8 cellular contexts compared by ENCODE assay signal in the genomic region with DNA sequence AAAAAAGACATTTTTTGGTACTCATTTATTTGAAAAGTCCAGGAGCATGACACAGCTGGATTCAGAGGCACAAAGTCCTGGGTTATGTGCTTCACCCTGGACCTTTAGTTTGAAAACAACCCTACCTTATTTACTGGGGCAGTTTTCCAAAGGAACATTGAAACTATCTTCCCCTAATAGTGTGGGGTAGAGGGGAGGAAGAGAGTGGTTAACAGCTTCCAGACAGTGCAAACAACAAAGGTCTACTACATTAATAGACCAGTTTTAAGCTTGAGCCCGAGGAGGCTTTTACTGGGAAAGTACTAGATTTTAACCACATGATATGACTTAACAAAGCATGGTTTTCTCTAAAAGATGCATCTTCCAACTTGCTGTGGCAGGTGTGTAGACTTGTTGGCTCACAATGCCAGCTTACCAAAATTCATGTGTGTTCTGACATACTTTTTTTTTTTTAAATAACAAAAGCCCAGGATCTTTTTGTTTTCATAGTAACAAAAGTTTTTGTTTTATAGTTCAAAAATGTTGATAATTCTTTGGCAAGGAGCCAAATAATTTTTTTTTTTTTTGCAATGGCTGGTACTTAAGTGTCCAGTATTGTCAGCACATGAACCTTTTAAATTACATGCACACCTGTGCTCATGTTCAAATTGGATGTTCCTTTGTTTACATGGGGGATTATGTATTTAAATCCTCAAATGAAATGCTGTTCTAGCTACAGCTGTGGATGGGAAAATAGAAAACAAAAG. TPM values are rescaled to one million over a fixed set of nuclear protein-coding genes. Genes with fewer than 3 reads are reported as not detected.
A peak's percentile ranks its signal among the peaks of the same experiment; 100 is the strongest.
DNase-seq lines count a peak whose midpoint lies in the region; ATAC-seq and TF ChIP-seq lines count a peak whose summit lies in the region.

No MANE protein-coding gene starts in this region.

- DNase-seq in BE2C (no peak), Karpas-422 (peak; percentile 47), brain microvascular endothelial cell (no peak), AG20443 (ENCODE audit: low spot score) (no peak)
- no peak for DNase-seq in effector CD4-positive, alpha-beta T cell

- no peak overlapping the region for H2AFZ ChIP-seq in Karpas-422 (ENCODE audit: low read length)

- H3K79me2 ChIP-seq in Karpas-422 (ENCODE audit: low read length) = peaks cover 67% of the 10 kb centered on the region

- no peaks in the 10 kb centered on the region for H3K9me2 ChIP-seq in Karpas-422 (replicated peaks; ENCODE audit: insufficient read depth, low read length)

- H3K4me3 ChIP-seq in BE2C (ENCODE audit: low read depth, low read length) = peak overlapping the region; percentile 82
- peak overlapping the region; percentile 88 for H3K4me3 ChIP-seq in Karpas-422 (ENCODE audit: low read length)
- peak overlapping the region; percentile 82 for H3K4me3 ChIP-seq in brain microvascular endothelial cell (ENCODE audit: low read depth, low read length)
- H3K4me3 ChIP-seq in mononuclear cell (ENCODE audit: low read length) = peak overlapping the region; percentile 90

- H3K4me1 ChIP-seq in BE2C (peaks cover 8% of the 10 kb centered on the region), Karpas-422 (ENCODE audit: low read length) (peaks cover 23% of the 10 kb centered on the region), mononuclear cell (ENCODE audit: insufficient read depth, low read length) (peaks cover 63% of the 10 kb centered on the region)

- H3K9me3 ChIP-seq in BE2C (no peaks in the 10 kb centered on the region), Karpas-422 (ENCODE audit: low read length) (no peaks in the 10 kb centered on the region), mononuclear cell (ENCODE audit: low read depth, low read length) (no peaks in the 10 kb centered on the region)

- H4K20me1 ChIP-seq in Karpas-422 (ENCODE audit: insufficient read depth, low read depth, low read length) = no peaks in the 10 kb centered on the region; the same call in 1 of the 2 replicates

- no peak for ATAC-seq in HG03442 (IDR thresholded peaks at IDR 0.05; ENCODE audit: unreplicated experiment)
- ATAC-seq in GM21360 (IDR thresholded peaks at IDR 0.05; ENCODE audit: unreplicated experiment) = no peak

- TF ChIP-seq CTCF in BE2C (IDR thresholded peaks at IDR 0.05; ENCODE audit: low read depth, low read length) (no peak), brain microvascular endothelial cell (IDR thresholded peaks at IDR 0.05; ENCODE audit: low read depth, low read length, missing control alignments) (no peak)

- H3K9ac ChIP-seq in Karpas-422 (ENCODE audit: low read length) = peak overlapping the region; percentile 96

- peak overlapping the region; percentile 95 for H3K4me2 ChIP-seq in Karpas-422 (ENCODE audit: low read depth, low read length, poor library complexity, severe bottlenecking)

- H3K27ac ChIP-seq in Karpas-422 (ENCODE audit: low read length) (0 out of 2 replicates have a peak overlapping the region, but pooled peaks have one; percentile 25), brain microvascular endothelial cell (peak overlapping the region; percentile 95)

- in situ Hi-C loops in brain microvascular endothelial cell (cut with HindIII; ENCODE audit: low pct_ligation_motif_present, low sequenced_read_pairs) = no loop called here

- H3K27me3 ChIP-seq in BE2C (no peaks in the 10 kb centered on the region), Karpas-422 (ENCODE audit: low read length) (no peaks in the 10 kb centered on the region), brain microvascular endothelial cell (replicated peaks) (no peaks in the 10 kb centered on the region), mononuclear cell (ENCODE audit: insufficient read depth, low read length) (no peaks in the 10 kb centered on the region)

- peaks cover 32% of the 10 kb centered on the region for H3K36me3 ChIP-seq in BE2C
- H3K36me3 ChIP-seq in Karpas-422 (ENCODE audit: insufficient read depth, low read length) = peaks cover 30% of the 10 kb centered on the region; the same call in 1 of the 2 replicates
- peaks cover 38% of the 10 kb centered on the region for H3K36me3 ChIP-seq in brain microvascular endothelial cell (replicated peaks)

RNA-seq across cellular contexts. Expression of gene GSTO1, which starts 1.8 kb away (rescaled TPM):
- 83.4 TPM for polyA plus RNA-seq in BE2C (2012; ENCODE audit: insufficient read depth, insufficient read length, low read depth)
- total RNA-seq in Karpas-422 (2014; rRNA removed; shearing (Covaris generic); ENCODE audit: low replicate concordance) = 72.6 and 86.4 TPM in 2 replicates
- 60.4 TPM for total RNA-seq in mononuclear cell

RNA-seq across cellular contexts. Expression of gene GSTO2, which starts 12.5 kb away (rescaled TPM):
- 0.68 TPM for polyA plus RNA-seq in BE2C (2012; ENCODE audit: insufficient read depth, insufficient read length, low read depth)
- 0.43 and 1.3 TPM in 2 replicates for total RNA-seq in Karpas-422 (2014; rRNA removed; shearing (Covaris generic); ENCODE audit: low replicate concordance)
- total RNA-seq in mononuclear cell = 0.84 TPM

RNA-seq across cellular contexts. Expression of gene CFAP43, which starts 24.3 kb away (rescaled TPM):
- polyA plus RNA-seq in BE2C (2012; ENCODE audit: insufficient read depth, insufficient read length, low read depth) = not detected
- 0.07 and 0.18 TPM in 2 replicates for total RNA-seq in Karpas-422 (2014; rRNA removed; shearing (Covaris generic); ENCODE audit: low replicate concordance)
- total RNA-seq in mononuclear cell = 0.10 TPM
